1 cellular context compared by ENCODE assay signal in the genomic region with DNA sequence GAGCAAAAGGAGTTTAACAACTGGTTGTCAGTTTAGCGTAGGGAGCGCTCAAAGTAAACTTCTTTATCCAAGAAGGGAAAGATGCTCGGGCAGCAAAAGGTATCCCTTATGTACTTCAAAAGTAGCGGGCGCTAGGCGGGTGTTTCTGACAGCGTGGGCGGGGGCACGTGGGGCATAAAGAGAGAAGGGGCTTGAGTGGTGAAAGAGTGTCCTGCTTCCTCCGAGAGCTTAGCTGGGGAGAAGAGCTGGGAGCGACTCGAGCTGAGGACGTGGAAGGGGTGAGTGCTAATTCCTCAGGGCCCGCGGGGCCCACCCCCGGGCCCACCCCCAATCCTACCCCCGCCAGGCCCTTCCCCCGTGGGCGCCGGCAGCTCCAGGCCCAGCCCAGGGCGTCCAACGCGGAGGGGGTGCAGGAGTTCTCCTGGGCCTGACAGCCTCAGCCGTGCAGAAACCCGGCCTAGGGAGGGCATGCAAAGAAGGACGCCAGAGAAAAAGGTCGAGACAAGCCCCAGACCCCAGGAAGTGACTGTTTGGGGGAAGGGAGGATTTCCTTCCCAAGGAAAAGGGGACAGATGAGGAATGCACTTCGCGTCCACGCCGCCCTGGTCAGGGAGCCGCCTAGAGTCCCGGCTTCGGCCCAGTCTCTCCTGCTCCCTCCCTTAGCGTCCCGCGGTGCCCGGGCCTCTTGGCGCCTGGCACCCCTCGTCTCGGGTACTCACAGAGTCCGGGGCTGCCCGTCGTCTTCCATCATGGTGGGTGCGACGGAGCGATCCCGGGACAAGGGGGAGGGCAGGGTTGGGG.
TF ChIP-seq lines count a peak whose summit lies in the region.

No MANE protein-coding gene starts in this region.

TF ChIP-seq in HEK293, 187 proteins besides CTCF, POLR2A, EP300 and RAD21 (continued from another document):
- TF ChIP-seq ZNF580 (tag by site-specific recombination; IDR thresholded peaks at IDR 0.05) (no peak), ZNF488 (tag by site-specific recombination; IDR thresholded peaks at IDR 0.05) (no peak), ZEB2 (tag by site-specific recombination; IDR thresholded peaks at IDR 0.05) (no peak), ZFP3 (tag by site-specific recombination; IDR thresholded peaks at IDR 0.05; ENCODE audit: low read depth) (no peak), ZNF558 (tag by site-specific recombination; IDR thresholded peaks at IDR 0.05) (no peak), KLF9 (tag by site-specific recombination; IDR thresholded peaks at IDR 0.05; ENCODE audit: low read depth) (no peak; the same call in 1 of the 2 replicates), PBX3 (CRISPR knock-in tag; IDR thresholded peaks at IDR 0.05) (no peak), ZNF341 (tag by site-specific recombination; IDR thresholded peaks at IDR 0.05; ENCODE audit: low read depth) (no peak; the same call in 1 of the 2 replicates), ZFP69B (tag by site-specific recombination; IDR thresholded peaks at IDR 0.05) (peak; percentile 70; the same call in 1 of the 2 replicates), ZNF132 (tag by site-specific recombination; IDR thresholded peaks at IDR 0.05; ENCODE audit: borderline replicate concordance) (no peak), ZBTB17 (tag by site-specific recombination; IDR thresholded peaks at IDR 0.05) (0 out of 2 replicates have a peak, but pooled peaks have one; percentile 37), SP3 (tag by site-specific recombination; IDR thresholded peaks at IDR 0.05) (peak; percentile 62), ZNF335 (tag by site-specific recombination; conservative IDR thresholded peaks at IDR 0.05) (0 out of 2 replicates have a peak, but pooled peaks have one; percentile 32), GLIS2 (tag by site-specific recombination; IDR thresholded peaks at IDR 0.05) (peak; percentile 47), ZNF623 (tag by site-specific recombination; IDR thresholded peaks at IDR 0.05) (no peak), ZBTB20 (tag by site-specific recombination; IDR thresholded peaks at IDR 0.05) (peak; percentile 56; the same call in 1 of the 2 replicates), ZNF785 (tag by site-specific recombination; IDR thresholded peaks at IDR 0.05) (no peak), ZFP37 (tag by site-specific recombination; IDR thresholded peaks at IDR 0.05) (0 out of 2 replicates have a peak, but pooled peaks have one; percentile 30), ZBTB49 (tag by site-specific recombination; IDR thresholded peaks at IDR 0.05; ENCODE audit: low read depth) (no peak), ZNF561 (tag by site-specific recombination; IDR thresholded peaks at IDR 0.05; ENCODE audit: borderline replicate concordance) (no peak), GFI1B (tag by site-specific recombination; IDR thresholded peaks at IDR 0.05) (no peak), ZNF324 (tag by site-specific recombination; IDR thresholded peaks at IDR 0.05) (no peak), ZNF16 (tag by site-specific recombination; IDR thresholded peaks at IDR 0.05; ENCODE audit: low read depth) (no peak), KLF7 (tag by site-specific recombination; IDR thresholded peaks at IDR 0.05; ENCODE audit: borderline replicate concordance) (no peak), GLI2 (tag by site-specific recombination; IDR thresholded peaks at IDR 0.05; ENCODE audit: borderline replicate concordance, low read depth) (no peak), ZNF274 (IDR thresholded peaks at IDR 0.05; ENCODE audit: low read length) (no peak), ZNF274 (tag by site-specific recombination; IDR thresholded peaks at IDR 0.05; ENCODE audit: borderline replicate concordance) (no peak), ZNF223 (tag by site-specific recombination; IDR thresholded peaks at IDR 0.05) (no peak), ZNF514 (tag by site-specific recombination; IDR thresholded peaks at IDR 0.05) (no peak), ZNF544 (tag by site-specific recombination; IDR thresholded peaks at IDR 0.05) (no peak), ZNF416 (tag by site-specific recombination; IDR thresholded peaks at IDR 0.05) (no peak), KLF1 (tag by site-specific recombination; IDR thresholded peaks at IDR 0.05) (no peak)
- TF ChIP-seq, protein P1, sequence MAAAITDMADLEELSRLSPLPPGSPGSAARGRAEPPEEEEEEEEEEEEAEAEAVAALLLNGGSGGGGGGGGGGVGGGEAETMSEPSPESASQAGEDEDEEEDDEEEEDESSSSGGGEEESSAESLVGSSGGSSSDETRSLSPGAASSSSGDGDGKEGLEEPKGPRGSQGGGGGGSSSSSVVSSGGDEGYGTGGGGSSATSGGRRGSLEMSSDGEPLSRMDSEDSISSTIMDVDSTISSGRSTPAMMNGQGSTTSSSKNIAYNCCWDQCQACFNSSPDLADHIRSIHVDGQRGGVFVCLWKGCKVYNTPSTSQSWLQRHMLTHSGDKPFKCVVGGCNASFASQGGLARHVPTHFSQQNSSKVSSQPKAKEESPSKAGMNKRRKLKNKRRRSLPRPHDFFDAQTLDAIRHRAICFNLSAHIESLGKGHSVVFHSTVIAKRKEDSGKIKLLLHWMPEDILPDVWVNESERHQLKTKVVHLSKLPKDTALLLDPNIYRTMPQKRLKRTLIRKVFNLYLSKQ (tag by site-specific recombination; IDR thresholded peaks at IDR 0.05; ENCODE audit: borderline replicate concordance) = no peak
- TF ChIP-seq, protein P2, sequence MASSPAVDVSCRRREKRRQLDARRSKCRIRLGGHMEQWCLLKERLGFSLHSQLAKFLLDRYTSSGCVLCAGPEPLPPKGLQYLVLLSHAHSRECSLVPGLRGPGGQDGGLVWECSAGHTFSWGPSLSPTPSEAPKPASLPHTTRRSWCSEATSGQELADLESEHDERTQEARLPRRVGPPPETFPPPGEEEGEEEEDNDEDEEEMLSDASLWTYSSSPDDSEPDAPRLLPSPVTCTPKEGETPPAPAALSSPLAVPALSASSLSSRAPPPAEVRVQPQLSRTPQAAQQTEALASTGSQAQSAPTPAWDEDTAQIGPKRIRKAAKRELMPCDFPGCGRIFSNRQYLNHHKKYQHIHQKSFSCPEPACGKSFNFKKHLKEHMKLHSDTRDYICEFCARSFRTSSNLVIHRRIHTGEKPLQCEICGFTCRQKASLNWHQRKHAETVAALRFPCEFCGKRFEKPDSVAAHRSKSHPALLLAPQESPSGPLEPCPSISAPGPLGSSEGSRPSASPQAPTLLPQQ (tag by site-specific recombination; IDR thresholded peaks at IDR 0.05) = peak; percentile 87
